Comparison of ENCODE assay signal across 8 cellular contexts in the genomic region with DNA sequence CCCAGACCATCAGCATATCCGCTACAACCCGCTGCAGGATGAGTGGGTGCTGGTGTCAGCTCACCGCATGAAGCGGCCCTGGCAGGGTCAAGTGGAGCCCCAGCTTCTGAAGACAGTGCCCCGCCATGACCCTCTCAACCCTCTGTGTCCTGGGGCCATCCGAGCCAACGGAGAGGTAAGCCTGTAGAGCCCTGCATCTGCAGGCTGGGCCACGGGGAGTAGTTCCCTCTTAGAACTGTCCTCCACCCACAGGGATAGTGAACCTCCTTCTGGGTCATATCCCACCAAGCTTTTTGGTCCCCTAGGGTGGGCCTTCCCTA. TPM values are rescaled to one million over a fixed set of nuclear protein-coding genes. Genes with fewer than 3 reads are reported as not detected.
A peak's percentile ranks its signal among the peaks of the same experiment; 100 is the strongest.
DNase-seq lines count a peak whose midpoint lies in the region; ATAC-seq and TF ChIP-seq lines count a peak whose summit lies in the region.

No MANE protein-coding gene starts in this region.

- H3K9me3 ChIP-seq in BLaER1 (no peaks in the 10 kb centered on the region), IMR-90 (ENCODE audit: control insufficient read depth, insufficient read depth, low read length) (no peaks in the 10 kb centered on the region), colonic mucosa (no peaks in the 10 kb centered on the region)

- H2BK20ac ChIP-seq in IMR-90 (ENCODE audit: low read depth, low read length): no peak overlapping the region

- peak overlapping the region; percentile 80 to 85; a peak in 3 of 4 replicates for H4K8ac ChIP-seq in IMR-90 (ENCODE audit: low read depth in 2 of 2, low read length in 2 of 2)

- H3K27me3 Mint-ChIP-seq in natural killer cell (ENCODE audit: low read depth in 2 of 2): no peaks in the 10 kb centered on the region

- H3K9ac ChIP-seq in BLaER1: peak overlapping the region; percentile 87
- H3K9ac ChIP-seq in IMR-90 (ENCODE audit: low read depth, low read length): peak overlapping the region; percentile 86
- peak overlapping the region; percentile 93 to 95 for H3K9ac ChIP-seq in colonic mucosa (ENCODE audit: low read depth in 2 of 2, low read length in 2 of 2)

- TSS peak; percentile 42 for BruUV-seq in IMR-90 (replicated peaks; lab: Mats Ljungman, UMichigan)

- peak overlapping the region; percentile 29; the same call in 1 of the 2 replicates for H2AK5ac ChIP-seq in IMR-90 (ENCODE audit: low read depth, low read length)

- H3K9me1 ChIP-seq in IMR-90 (ENCODE audit: insufficient read depth, low read length): peaks cover 20% of the 10 kb centered on the region

- H3K18ac ChIP-seq in IMR-90 (ENCODE audit: low read depth, low read length): no peak overlapping the region; the same call in 1 of the 2 replicates

- peaks cover 15 to 35% of the 10 kb centered on the region in 2 experiments for H3K79me1 ChIP-seq in IMR-90 (ENCODE audit: low read depth in 1 of 2, low read length in 2 of 2)

- peak overlapping the region; percentile 10; the same call in 1 of the 2 replicates for H4K91ac ChIP-seq in IMR-90 (ENCODE audit: insufficient read depth, low read depth, low read length)

- H3K23ac ChIP-seq in IMR-90 (ENCODE audit: low read depth, low read length): peak overlapping the region; percentile 37

- no peaks in the 10 kb centered on the region for H3K9me3 Mint-ChIP-seq in natural killer cell

- H3K4me3 ChIP-seq in BLaER1 (peak overlapping the region; percentile 90), IMR-90 (ENCODE audit: insufficient read depth, low read depth, low read length) (peak overlapping the region; percentile 76), colonic mucosa (peak overlapping the region; percentile 88)

- TF ChIP-seq POLR2A in IMR-90 (IDR thresholded peaks at IDR 0.05; ENCODE audit: low read depth, low read length): no peak

- H3K4me2 ChIP-seq in BLaER1 (peak overlapping the region; percentile 99), IMR-90 (ENCODE audit: low read depth, low read length) (peak overlapping the region; percentile 89)

- no peak overlapping the region for H4K5ac ChIP-seq in IMR-90 (ENCODE audit: low read depth, low read length)

- H3K27ac ChIP-seq in BLaER1 (peak overlapping the region; percentile 86), IMR-90 (ENCODE audit: insufficient read depth, low read length) (peak overlapping the region; percentile 82), colonic mucosa (peak overlapping the region; percentile 97)

- H3K4me1 Mint-ChIP-seq in natural killer cell: peaks cover 23 to 32% of the 10 kb centered on the region in 2 donors

- peak overlapping the region; percentile 77 to 89 for H3K27ac Mint-ChIP-seq in natural killer cell

- H3K56ac ChIP-seq in IMR-90 (ENCODE audit: extremely low read depth, insufficient read depth, low read length): peak overlapping the region; percentile 59; the same call in 1 of the 2 replicates

- peak overlapping the region; percentile 55 for H3K14ac ChIP-seq in IMR-90 (replicated peaks; ENCODE audit: low read depth, low read length)

- ATAC-seq in IMR-90 (ENCODE audit: low read depth) (no peak), natural killer cell (no peak)

- H2AK9ac ChIP-seq in IMR-90 (replicated peaks; ENCODE audit: low read depth, low read length, poor library complexity): peak overlapping the region; percentile 93

- H2AFZ ChIP-seq in IMR-90 (replicated peaks; ENCODE audit: low read length, poor library complexity): peak overlapping the region; percentile 99

- DNase-seq in IMR-90 (no peak), colonic mucosa (no peak), natural killer cell (no peak), GM19238 (ENCODE audit: insufficient read length, low spot score) (no peak), mucosa of gallbladder (ENCODE audit: low spot score) (no peak), GF-D8 (lab: John Stamatoyannopoulos, UW) (no peak), NCI-H1436 (lab: John Stamatoyannopoulos, UW) (no peak)

- TF ChIP-seq CTCF in IMR-90 (conservative IDR thresholded peaks at IDR 0.05; ENCODE audit: low read depth, low read length) (no peak), colonic mucosa (IDR thresholded peaks at IDR 0.05) (no peak), natural killer cell (IDR thresholded peaks at IDR 0.05) (no peak)

- no peak overlapping the region for H2BK120ac ChIP-seq in IMR-90 (ENCODE audit: low read depth, low read length)

- in situ Hi-C loops in IMR-90 (cut with MboI; ENCODE audit: low sequenced_read_pairs): no loop called here

- 0% methylated on average over 2 of the region's 8 CpGs; no CpG with 5 or more reads in 1 of the 2 experiments for WGBS in IMR-90 (ENCODE audit: extremely low coverage in 2 of 2, insufficient read length in 1 of 2), 2 experiments

- intact Hi-C loops in IMR-90 (cut with micrococcal nuclease) (loop anchor here (2.0 kb wide), 1 partner anchor 56 kb away; no protein-coding TSS in a partner anchor), colonic mucosa (cut with DNase I) (no loop called here), natural killer cell (cut with micrococcal nuclease) (loop anchor here (5.0 kb wide), 1 partner anchor 35 kb away; a partner anchor contains a TSS)

- H3K36me3 ChIP-seq in BLaER1 (peaks cover 36% of the 10 kb centered on the region), IMR-90 (ENCODE audit: control insufficient read depth, insufficient read depth, low read length) (peaks cover 16% of the 10 kb centered on the region), colonic mucosa (no peaks in the 10 kb centered on the region)

- peak overlapping the region; percentile 73 for H3K4ac ChIP-seq in IMR-90 (ENCODE audit: low read depth, low read length)

- POLR2A ChIA-PET in IMR-90 (lab: Charles Lee; ENCODE audit: unreplicated experiment): interaction anchor here (1.5 kb wide), 1 partner anchor 9 kb away, joined by 10 read pairs; a partner anchor contains a TSS

- H3K36me3 Mint-ChIP-seq in natural killer cell: no peaks in the 10 kb centered on the region

- H3K4me1 ChIP-seq in BLaER1 (peaks cover 27% of the 10 kb centered on the region), IMR-90 (ENCODE audit: control insufficient read depth, insufficient read depth, low read length) (peaks cover 18% of the 10 kb centered on the region), colonic mucosa (peaks cover 10% of the 10 kb centered on the region)

- no peak for TF ChIP-seq RAD21 in IMR-90 (IDR thresholded peaks at IDR 0.05; ENCODE audit: low read length)

- CTCF ChIA-PET in IMR-90 (lab: Yijun Ruan, JAX): interaction anchor here (0.9 to 1.6 kb wide), 4 partner anchors 9 to 56 kb away, joined by 3 to 6 read pairs (median 4); no protein-coding TSS in a partner anchor

- H4K20me1 ChIP-seq in BLaER1 (peaks cover 20% of the 10 kb centered on the region), IMR-90 (ENCODE audit: insufficient read depth, low read length) (no peaks in the 10 kb centered on the region)

- dilution Hi-C loops in IMR-90 (cut with HindIII; ENCODE audit: low sequenced_read_pairs, unreplicated experiment): no loop called here

- peak overlapping the region; percentile 67 for H2BK5ac ChIP-seq in IMR-90 (ENCODE audit: low read depth, low read length, poor library complexity, severe bottlenecking)

- H3K4me3 Mint-ChIP-seq in natural killer cell: peak overlapping the region; percentile 89

- H2BK15ac ChIP-seq in IMR-90 (ENCODE audit: low read depth, low read length): no peak overlapping the region

- H3K27me3 ChIP-seq in BLaER1: no peaks in the 10 kb centered on the region
- H3K27me3 ChIP-seq in IMR-90 (ENCODE audit: control insufficient read depth, insufficient read depth, low read length): no peaks in the 10 kb centered on the region
- no peaks in the 10 kb centered on the region for H3K27me3 ChIP-seq in colonic mucosa

TF ChIP-seq in IMR-90, 13 proteins besides CTCF, POLR2A, EP300 and RAD21 (continues in another document):
- no peak for TF ChIP-seq RCOR1 (IDR thresholded peaks at IDR 0.05; ENCODE audit: insufficient replicate concordance, low read length)

RNA-seq across cellular contexts. Expression of a gene that starts 0.6 kb away (rescaled TPM):
- total RNA-seq in IMR-90 (2012; rRNA removed) (12.5 and 15.8 TPM in 2 replicates), colonic mucosa (10 to 100 TPM; 37.8 to 45.6 TPM), natural killer cell (100 to 1,000 TPM in 1 of 3 donors, 10 to 100 TPM in 2; 81.9 to 118 (median 89.3) TPM), mucosa of gallbladder (63.6 TPM)
- polyA plus RNA-seq in IMR-90 (2012; rRNA removed): 34.6 and 36.6 TPM in 2 replicates
- 17.9 and 19.0 TPM in 2 replicates for polyA plus RNA-seq in IMR-90 (2012; cell fraction: cytosol; rRNA removed)
- polyA plus RNA-seq in IMR-90 (2012; cell fraction: nucleus; rRNA removed; ENCODE audit: low replicate concordance): 231 and 346 TPM in 2 replicates

RNA-seq across cellular contexts. Expression of a gene that starts 4.9 kb away (rescaled TPM):
- total RNA-seq in IMR-90 (2012; rRNA removed) (6.9 and 8.2 TPM in 2 replicates), colonic mucosa (10 to 100 TPM; 10.5 to 10.6 TPM), natural killer cell (10 to 100 TPM; 64.2 to 91.1 (median 66.1) TPM), mucosa of gallbladder (37.0 TPM)
- 15.9 and 19.2 TPM in 2 replicates for polyA plus RNA-seq in IMR-90 (2012; rRNA removed)
- polyA plus RNA-seq in IMR-90 (2012; cell fraction: cytosol; rRNA removed): 15.4 and 16.4 TPM in 2 replicates
- 81.4 and 161 TPM in 2 replicates for polyA plus RNA-seq in IMR-90 (2012; cell fraction: nucleus; rRNA removed; ENCODE audit: low replicate concordance)

RNA-seq across cellular contexts. Expression of a gene that starts 9.5 kb away (rescaled TPM):
- total RNA-seq in IMR-90 (2012; rRNA removed) (38.6 and 44.6 TPM in 2 replicates), colonic mucosa (100 to 1,000 TPM in 1 of 2 donors, 10 to 100 TPM in 1; 49.6 to 114 TPM), natural killer cell (10 to 100 TPM; 22.1 to 29.8 (median 23.0) TPM), mucosa of gallbladder (77.1 TPM)
- polyA plus RNA-seq in IMR-90 (2012; rRNA removed): 88.9 and 93.1 TPM in 2 replicates
- 77.6 and 124 TPM in 2 replicates for polyA plus RNA-seq in IMR-90 (2012; cell fraction: cytosol; rRNA removed)
- 17.7 and 38.8 TPM in 2 replicates for polyA plus RNA-seq in IMR-90 (2012; cell fraction: nucleus; rRNA removed; ENCODE audit: low replicate concordance)

RNA-seq across cellular contexts. Expression of a gene that starts 15.4 kb away (rescaled TPM):
- total RNA-seq in IMR-90 (2012; rRNA removed) (0.18 TPM in 1 of 2 replicates, not detected in the other), colonic mucosa (not detected), natural killer cell (not detected), mucosa of gallbladder (not detected)
- 0.17 and 0.26 TPM in 2 replicates for polyA plus RNA-seq in IMR-90 (2012; rRNA removed)
- 0.04 TPM in 1 of 2 replicates, not detected in the other for polyA plus RNA-seq in IMR-90 (2012; cell fraction: cytosol; rRNA removed)
- 0.20 and 0.40 TPM in 2 replicates for polyA plus RNA-seq in IMR-90 (2012; cell fraction: nucleus; rRNA removed; ENCODE audit: low replicate concordance)

RNA-seq across cellular contexts. Expression of a gene that starts 18.2 kb away (rescaled TPM):
- not detected in 2 replicates for total RNA-seq in IMR-90 (2012; rRNA removed)
- 0.07 TPM in 1 of 2 replicates, not detected in the other for polyA plus RNA-seq in IMR-90 (2012; rRNA removed)
- polyA plus RNA-seq in IMR-90 (2012; cell fraction: cytosol; rRNA removed): 0.02 TPM in 1 of 2 replicates, not detected in the other
- polyA plus RNA-seq in IMR-90 (2012; cell fraction: nucleus; rRNA removed; ENCODE audit: low replicate concordance): 0.05 and 0.07 TPM in 2 replicates
- not detected for total RNA-seq in colonic mucosa
- under 1 TPM in 2 of 3 donors, not detected in 1; 0.24 to 0.77 TPM for total RNA-seq in natural killer cell
- not detected for total RNA-seq in mucosa of gallbladder
